Comparison of ENCODE assay signal across 9 cellular contexts in the genomic region with DNA sequence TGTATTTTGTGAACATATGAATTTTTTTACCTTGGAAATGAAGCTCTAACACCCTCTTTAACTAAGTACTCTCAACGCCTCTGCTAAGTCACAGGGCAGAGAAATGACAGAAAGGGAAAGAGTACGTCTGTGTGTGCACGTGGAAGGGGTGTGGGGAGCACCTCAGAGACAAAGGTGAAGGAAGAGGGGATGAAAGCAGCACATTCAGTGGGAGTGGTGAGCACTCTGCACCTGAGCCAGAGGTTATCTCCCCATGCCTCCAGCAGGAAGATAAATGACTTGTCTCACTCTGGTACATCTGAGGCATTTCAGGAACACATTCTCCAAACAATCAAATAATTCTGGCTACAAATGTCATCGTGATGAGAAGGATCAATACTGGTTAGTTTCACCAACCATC. TPM values are rescaled to one million over a fixed set of nuclear protein-coding genes. Genes with fewer than 3 reads are reported as not detected.
A peak's percentile ranks its signal among the peaks of the same experiment; 100 is the strongest.
DNase-seq lines count a peak whose midpoint lies in the region; ATAC-seq and TF ChIP-seq lines count a peak whose summit lies in the region.
"Had no signal": no experiment of that assay in that cellular context is flagged by ENCODE, and none has a peak within 500 bp of the region (broad histone marks: within the 10 kb centered on the region; RNA-seq: fewer than 3 reads in every experiment).

No MANE protein-coding gene starts in this region.

- no peak for DNase-seq in Karpas-422
- DNase-seq in activated naive CD8-positive, alpha-beta T cell treated with anti-CD3 and anti-CD28 coated beads, Interleukin-2, amount 50 U/mL, for 24 hours = no peak
- DNase-seq in naive thymus-derived CD4-positive, alpha-beta T cell = peak in 2 of 9 donors; percentile 14 to 49
- DNase-seq in glutamatergic neuron = no peak
- no peak for DNase-seq in DMS114 treated with DMSO at 0.1 percent for 48 hours (lab: John Stamatoyannopoulos, UW; ENCODE audit: unreplicated experiment)
- DNase-seq: NCI-H446 treated with DMSO at 0.1 percent for 48 hours had no signal

- no peak for TF ChIP-seq CTCF in glutamatergic neuron (IDR thresholded peaks at IDR 0.05; ENCODE audit: partially characterized antibody, unreplicated experiment)

- H3K27me3 Mint-ChIP-seq in activated naive CD8-positive, alpha-beta T cell treated with anti-CD3 and anti-CD28 coated beads, Interleukin-2, amount 50 U/mL, for 24 hours = no peaks in the 10 kb centered on the region
- no peaks in the 10 kb centered on the region for H3K27me3 Mint-ChIP-seq in naive thymus-derived CD4-positive, alpha-beta T cell
- H3K27me3 Mint-ChIP-seq in glutamatergic neuron (ENCODE audit: unreplicated experiment) = peaks cover 3% of the 10 kb centered on the region

- H3K79me2 ChIP-seq in Karpas-422 (ENCODE audit: low read length) = peaks cover 99% of the 10 kb centered on the region

- H4K20me1 ChIP-seq in BLaER1 (peaks cover 100% of the 10 kb centered on the region), Karpas-422 (ENCODE audit: insufficient read depth, low read depth, low read length) (0 out of 2 replicates have a peak, but pooled peaks cover 2% of the 10 kb centered on the region)

- no peak overlapping the region for H2AFZ ChIP-seq in Karpas-422 (ENCODE audit: low read length)

- H3K9me3 ChIP-seq in BLaER1 = no peaks in the 10 kb centered on the region
- H3K9me3 ChIP-seq in Karpas-422 (ENCODE audit: low read length) = no peaks in the 10 kb centered on the region
- no peaks in the 10 kb centered on the region for H3K9me3 ChIP-seq in naive thymus-derived CD4-positive, alpha-beta T cell (ENCODE audit: control insufficient read depth in 2 of 3, low read length in 3 of 3)

- peaks cover 86% of the 10 kb centered on the region for H3K4me1 Mint-ChIP-seq in activated naive CD8-positive, alpha-beta T cell treated with anti-CD3 and anti-CD28 coated beads, Interleukin-2, amount 50 U/mL, for 24 hours
- H3K4me1 Mint-ChIP-seq in naive thymus-derived CD4-positive, alpha-beta T cell = peaks cover 55 to 81% (median 72%) of the 10 kb centered on the region in 7 donors
- H3K4me1 Mint-ChIP-seq in glutamatergic neuron (ENCODE audit: low read depth, unreplicated experiment) = no peaks in the 10 kb centered on the region

- H3K27ac Mint-ChIP-seq in activated naive CD8-positive, alpha-beta T cell treated with anti-CD3 and anti-CD28 coated beads, Interleukin-2, amount 50 U/mL, for 24 hours = peak overlapping the region; percentile 93
- H3K27ac Mint-ChIP-seq in naive thymus-derived CD4-positive, alpha-beta T cell = peak overlapping the region; percentile 81 to 97 (median 91)
- H3K27ac Mint-ChIP-seq in glutamatergic neuron (ENCODE audit: unreplicated experiment) = no peak overlapping the region

- peak; percentile 57 for ATAC-seq in activated naive CD8-positive, alpha-beta T cell treated with anti-CD3 and anti-CD28 coated beads, Interleukin-2, amount 50 U/mL, for 24 hours
- ATAC-seq in naive thymus-derived CD4-positive, alpha-beta T cell = no peak
- no peak for ATAC-seq in HG02571 (IDR thresholded peaks at IDR 0.05; ENCODE audit: unreplicated experiment)
- ATAC-seq in GM21528 (IDR thresholded peaks at IDR 0.05; ENCODE audit: low FRiP score, unreplicated experiment) = no peak

- H3K27me3 ChIP-seq in BLaER1 (no peaks in the 10 kb centered on the region), Karpas-422 (ENCODE audit: low read length) (no peaks in the 10 kb centered on the region)
- no peaks in the 10 kb centered on the region for H3K27me3 ChIP-seq in naive thymus-derived CD4-positive, alpha-beta T cell (ENCODE audit: control insufficient read depth in 2 of 2, insufficient read depth in 2 of 2, low read length in 2 of 2)

- H3K4me2 ChIP-seq in BLaER1 (peak overlapping the region; percentile 37), Karpas-422 (ENCODE audit: low read depth, low read length, poor library complexity, severe bottlenecking) (peak overlapping the region; percentile 48)

- H3K9me2 ChIP-seq in Karpas-422 (replicated peaks; ENCODE audit: insufficient read depth, low read length) = no peaks in the 10 kb centered on the region

- no peak overlapping the region for H3K4me3 ChIP-seq in BLaER1
- no peak overlapping the region for H3K4me3 ChIP-seq in Karpas-422 (ENCODE audit: low read length)
- H3K4me3 ChIP-seq in naive thymus-derived CD4-positive, alpha-beta T cell (ENCODE audit: low read length) = no peak overlapping the region

- intact Hi-C loops in naive thymus-derived CD4-positive, alpha-beta T cell (cut with micrococcal nuclease) = loop anchor here (1.0 to 5.0 kb wide), 4 partner anchors 14 to 67 kb away; no protein-coding TSS in a partner anchor

- H3K36me3 ChIP-seq in BLaER1 = peaks cover 78% of the 10 kb centered on the region
- peaks cover 82% of the 10 kb centered on the region for H3K36me3 ChIP-seq in Karpas-422 (ENCODE audit: insufficient read depth, low read length)
- peaks cover 0 to 6% (median 0%) of the 10 kb centered on the region in 3 experiments for H3K36me3 ChIP-seq in naive thymus-derived CD4-positive, alpha-beta T cell (ENCODE audit: control insufficient read depth in 2 of 3, insufficient read depth in 3 of 3, low read length in 3 of 3)

- no peaks in the 10 kb centered on the region for H3K9me3 Mint-ChIP-seq in activated naive CD8-positive, alpha-beta T cell treated with anti-CD3 and anti-CD28 coated beads, Interleukin-2, amount 50 U/mL, for 24 hours
- no peaks in the 10 kb centered on the region for H3K9me3 Mint-ChIP-seq in naive thymus-derived CD4-positive, alpha-beta T cell
- peaks cover 1% of the 10 kb centered on the region for H3K9me3 Mint-ChIP-seq in glutamatergic neuron (ENCODE audit: unreplicated experiment)

- H3K9ac ChIP-seq in BLaER1 = no peak overlapping the region
- H3K9ac ChIP-seq in Karpas-422 (ENCODE audit: low read length) = no peak overlapping the region

- POLR2A ChIA-PET in naive thymus-derived CD4-positive, alpha-beta T cell (lab: Charles Lee) = interaction anchor here (0.6 to 2.3 kb wide), 4 partner anchors 8 to 864 kb away, joined by 7 to 18 read pairs (median 10); partner anchors contain the start of gene GNA13

- H3K4me1 ChIP-seq in BLaER1 = peaks cover 68% of the 10 kb centered on the region
- peaks cover 84% of the 10 kb centered on the region for H3K4me1 ChIP-seq in Karpas-422 (ENCODE audit: low read length)
- peaks cover 55 to 60% of the 10 kb centered on the region in 2 donors for H3K4me1 ChIP-seq in naive thymus-derived CD4-positive, alpha-beta T cell (ENCODE audit: control insufficient read depth in 2 of 2, insufficient read depth in 2 of 2, low read length in 2 of 2)

- H3K27ac ChIP-seq in BLaER1 = no peak overlapping the region
- H3K27ac ChIP-seq in Karpas-422 (ENCODE audit: low read length) = peak overlapping the region; percentile 80
- H3K27ac ChIP-seq in naive thymus-derived CD4-positive, alpha-beta T cell (ENCODE audit: low read depth, low read length) = peak overlapping the region; percentile 66

- H3K36me3 Mint-ChIP-seq in activated naive CD8-positive, alpha-beta T cell treated with anti-CD3 and anti-CD28 coated beads, Interleukin-2, amount 50 U/mL, for 24 hours (ENCODE audit: low read depth) = peaks cover 53% of the 10 kb centered on the region
- H3K36me3 Mint-ChIP-seq in naive thymus-derived CD4-positive, alpha-beta T cell = peaks cover 5 to 35% (median 21%) of the 10 kb centered on the region in 5 donors
- peaks cover 11% of the 10 kb centered on the region for H3K36me3 Mint-ChIP-seq in glutamatergic neuron (ENCODE audit: unreplicated experiment)

- CTCF ChIA-PET in naive thymus-derived CD4-positive, alpha-beta T cell (lab: Charles Lee) = no interaction called here

- peak overlapping the region; percentile 71 for H3K4me3 Mint-ChIP-seq in activated naive CD8-positive, alpha-beta T cell treated with anti-CD3 and anti-CD28 coated beads, Interleukin-2, amount 50 U/mL, for 24 hours
- H3K4me3 Mint-ChIP-seq in naive thymus-derived CD4-positive, alpha-beta T cell = peak overlapping the region; percentile 62 to 83 (median 73)
- H3K4me3 Mint-ChIP-seq in glutamatergic neuron (ENCODE audit: unreplicated experiment) = no peak overlapping the region

RNA-seq across cellular contexts. Expression of gene GNA13, which starts 15.0 kb away (rescaled TPM):
- total RNA-seq in Karpas-422 (2014; rRNA removed; shearing (Covaris generic); ENCODE audit: low replicate concordance) = 123 and 352 TPM in 2 replicates
- total RNA-seq in naive thymus-derived CD4-positive, alpha-beta T cell = 100 to 1,000 TPM in 1 of 5 experiments, 10 to 100 TPM in 4; 74.1 to 102 (median 78.7) TPM
- polyA plus RNA-seq in naive thymus-derived CD4-positive, alpha-beta T cell = 10 to 100 TPM; 29.8 to 30.2 TPM
- total RNA-seq in glutamatergic neuron (ENCODE audit: unreplicated experiment) = 50.7 TPM
